ENCODE assay signal across 1 cellular context in the genomic region with DNA sequence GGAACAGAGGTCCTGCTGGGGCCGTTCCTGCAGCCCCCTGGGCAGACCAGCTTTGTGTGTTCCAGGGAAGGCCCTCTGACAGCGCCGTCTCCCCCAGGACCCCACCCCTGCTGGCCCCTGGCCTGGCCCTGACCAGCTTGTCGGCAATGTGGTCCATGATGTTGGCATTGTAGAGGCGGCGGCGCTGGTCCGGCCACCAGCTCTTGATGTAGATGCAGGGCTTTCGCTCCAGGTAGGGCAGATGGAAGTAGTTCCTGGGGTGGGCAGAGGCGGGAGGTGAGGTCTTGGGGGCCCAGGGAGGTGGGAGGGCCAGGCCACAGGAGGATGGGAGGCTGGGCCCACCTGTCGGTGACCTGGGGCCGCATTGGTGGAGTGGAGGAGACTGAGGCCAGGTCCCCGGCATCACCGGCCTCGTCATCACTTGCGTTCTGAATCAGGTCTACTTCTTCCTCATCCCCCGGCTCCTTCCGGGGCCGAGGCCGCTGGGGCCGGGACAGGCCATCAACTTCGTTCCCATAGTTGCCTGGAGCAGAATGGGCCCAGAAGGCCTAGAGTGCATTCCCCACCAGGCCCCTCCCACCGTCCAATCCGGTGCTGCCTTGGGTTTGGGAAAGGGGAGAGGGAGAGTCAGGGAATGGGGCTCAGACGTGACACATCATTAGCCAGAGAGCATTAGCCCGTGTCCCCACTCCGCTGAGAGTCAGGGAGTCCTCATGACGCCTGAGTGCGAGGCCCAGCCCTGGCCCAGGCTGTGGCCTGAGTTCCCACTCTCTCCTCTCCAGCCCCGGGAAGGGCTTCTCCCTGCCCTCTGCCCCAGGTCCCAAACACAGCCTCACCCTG.
TF ChIP-seq lines count a peak whose summit lies in the region.

No MANE protein-coding gene starts in this region.

TF ChIP-seq in HCT116, 20 proteins besides CTCF, POLR2A, EP300 and RAD21 (continued from another document):
- TF ChIP-seq, protein P1, sequence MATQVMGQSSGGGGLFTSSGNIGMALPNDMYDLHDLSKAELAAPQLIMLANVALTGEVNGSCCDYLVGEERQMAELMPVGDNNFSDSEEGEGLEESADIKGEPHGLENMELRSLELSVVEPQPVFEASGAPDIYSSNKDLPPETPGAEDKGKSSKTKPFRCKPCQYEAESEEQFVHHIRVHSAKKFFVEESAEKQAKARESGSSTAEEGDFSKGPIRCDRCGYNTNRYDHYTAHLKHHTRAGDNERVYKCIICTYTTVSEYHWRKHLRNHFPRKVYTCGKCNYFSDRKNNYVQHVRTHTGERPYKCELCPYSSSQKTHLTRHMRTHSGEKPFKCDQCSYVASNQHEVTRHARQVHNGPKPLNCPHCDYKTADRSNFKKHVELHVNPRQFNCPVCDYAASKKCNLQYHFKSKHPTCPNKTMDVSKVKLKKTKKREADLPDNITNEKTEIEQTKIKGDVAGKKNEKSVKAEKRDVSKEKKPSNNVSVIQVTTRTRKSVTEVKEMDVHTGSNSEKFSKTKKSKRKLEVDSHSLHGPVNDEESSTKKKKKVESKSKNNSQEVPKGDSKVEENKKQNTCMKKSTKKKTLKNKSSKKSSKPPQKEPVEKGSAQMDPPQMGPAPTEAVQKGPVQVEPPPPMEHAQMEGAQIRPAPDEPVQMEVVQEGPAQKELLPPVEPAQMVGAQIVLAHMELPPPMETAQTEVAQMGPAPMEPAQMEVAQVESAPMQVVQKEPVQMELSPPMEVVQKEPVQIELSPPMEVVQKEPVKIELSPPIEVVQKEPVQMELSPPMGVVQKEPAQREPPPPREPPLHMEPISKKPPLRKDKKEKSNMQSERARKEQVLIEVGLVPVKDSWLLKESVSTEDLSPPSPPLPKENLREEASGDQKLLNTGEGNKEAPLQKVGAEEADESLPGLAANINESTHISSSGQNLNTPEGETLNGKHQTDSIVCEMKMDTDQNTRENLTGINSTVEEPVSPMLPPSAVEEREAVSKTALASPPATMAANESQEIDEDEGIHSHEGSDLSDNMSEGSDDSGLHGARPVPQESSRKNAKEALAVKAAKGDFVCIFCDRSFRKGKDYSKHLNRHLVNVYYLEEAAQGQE (IDR thresholded peaks at IDR 0.05; ENCODE audit: low read depth) = no peak
- TF ChIP-seq TCF7L2 (IDR thresholded peaks at IDR 0.05; ENCODE audit: borderline replicate concordance, extremely low read depth, insufficient read depth, insufficient read length) (no peak), EZH2 (IDR thresholded peaks at IDR 0.05) (no peak), EGR1 (IDR thresholded peaks at IDR 0.05; ENCODE audit: low read depth) (no peak), CEBPB (IDR thresholded peaks at IDR 0.05; ENCODE audit: low read depth) (no peak), ZNF274 (IDR thresholded peaks at IDR 0.05; ENCODE audit: low read depth, low read length) (no peak), SIN3A (IDR thresholded peaks at IDR 0.05; ENCODE audit: low read depth) (no peak), POLR2AphosphoS5 (IDR thresholded peaks at IDR 0.05; ENCODE audit: low read depth, low read length) (no peak)
- TF ChIP-seq, protein P2, sequence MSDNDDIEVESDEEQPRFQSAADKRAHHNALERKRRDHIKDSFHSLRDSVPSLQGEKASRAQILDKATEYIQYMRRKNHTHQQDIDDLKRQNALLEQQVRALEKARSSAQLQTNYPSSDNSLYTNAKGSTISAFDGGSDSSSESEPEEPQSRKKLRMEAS (IDR thresholded peaks at IDR 0.05) = no peak
